ENCODE assay signal across 1 cellular context in genomic region chr2:164593541-164593940, GRCh38.
TF ChIP-seq lines count a peak whose summit lies in the region.

No MANE protein-coding gene starts in this region.

TF ChIP-seq in H1, 55 proteins besides CTCF, POLR2A, EP300 and RAD21:
- TF ChIP-seq RNF2 (IDR thresholded peaks at IDR 0.05; ENCODE audit: borderline replicate concordance, low read depth, low read length, missing control alignments, poor library complexity, severe bottlenecking), result no peak
- TF ChIP-seq JUN (IDR thresholded peaks at IDR 0.05; ENCODE audit: low read depth, low read length), result no peak
- TF ChIP-seq MAX (IDR thresholded peaks at IDR 0.05), result no peak
- no peak for TF ChIP-seq KDM5A (IDR thresholded peaks at IDR 0.05; ENCODE audit: low read length)
- TF ChIP-seq MAFK (IDR thresholded peaks at IDR 0.05; ENCODE audit: low read depth, low read length), result no peak
- TF ChIP-seq BCL11A (IDR thresholded peaks at IDR 0.05; ENCODE audit: low read depth in 2 of 2, low read length in 2 of 2), result no peak
- TF ChIP-seq SRF (IDR thresholded peaks at IDR 0.05; ENCODE audit: low read depth, low read length), result no peak
- TF ChIP-seq FOSL1 (IDR thresholded peaks at IDR 0.05; ENCODE audit: insufficient read depth, low read depth, low read length), result no peak
- TF ChIP-seq TAF7 (optimal IDR thresholded peaks at IDR 0.05; ENCODE audit: borderline replicate concordance, low read depth, low read length), result no peak
- TF ChIP-seq SP1 (IDR thresholded peaks at IDR 0.05; ENCODE audit: low read depth, low read length), result no peak
- no peak for TF ChIP-seq CHD7 (IDR thresholded peaks at IDR 0.05; ENCODE audit: insufficient replicate concordance, low read length)
- no peak for TF ChIP-seq RBBP5 (IDR thresholded peaks at IDR 0.05; ENCODE audit: borderline replicate concordance, low read depth, low read length)
- TF ChIP-seq POU5F1 (IDR thresholded peaks at IDR 0.05; ENCODE audit: low read depth, low read length), result no peak
- no peak for TF ChIP-seq SP2 (IDR thresholded peaks at IDR 0.05; ENCODE audit: low read length)
